In genomic region chr9:132800038-132800648, GRCh38 we compare ENCODE assay signal across 8 cellular contexts.
DNase-seq lines count a peak whose midpoint lies in the region; ATAC-seq and TF ChIP-seq lines count a peak whose summit lies in the region.

No MANE protein-coding gene starts in this region.

- H3K27ac ChIP-seq in ascending aorta, result no peak overlapping the region

- H3K27me3 ChIP-seq in ascending aorta, result no peaks in the 10 kb centered on the region

- peak; percentile 26 for DNase-seq in GM12864 (ENCODE audit: low read depth)
- peak; percentile 57 for DNase-seq in NCI-H146 (lab: John Stamatoyannopoulos, UW)
- DNase-seq in T-helper 22 cell (ENCODE audit: low read depth), result peak; percentile 33
- peak in 1 of 2 donors; percentile 73 for DNase-seq in ascending aorta (ENCODE audit: low spot score in 2 of 2)
- peak; percentile 59 for DNase-seq in hepatic stellate cell (ENCODE audit: low spot score)
- peak; percentile 89 for DNase-seq in retina

- TF ChIP-seq CTCF in GM12864 (IDR thresholded peaks at IDR 0.05; ENCODE audit: low read depth, low read length, missing control alignments) (peak; percentile 84), ascending aorta (IDR thresholded peaks at IDR 0.05) (peak; percentile 62 to 86 (median 83))

- H3K36me3 ChIP-seq in ascending aorta, result no peaks in the 10 kb centered on the region

- H3K4me1 ChIP-seq in ascending aorta, result no peaks in the 10 kb centered on the region

- H3K4me3 ChIP-seq in GM12864 (ENCODE audit: low read depth, low read length) (no peak overlapping the region), ascending aorta (no peak overlapping the region)

- intact Hi-C loops in ascending aorta (cut with DNase I), result loop anchor here (2.0 to 5.0 kb wide), 2 partner anchors 293 to 389 kb away; partner anchors contain the start of gene CFAP77

- no peak for ATAC-seq in GM18498 (IDR thresholded peaks at IDR 0.05; ENCODE audit: unreplicated experiment)
- no peak for ATAC-seq in HG03469 (IDR thresholded peaks at IDR 0.05; ENCODE audit: unreplicated experiment)

- H3K9me3 ChIP-seq in ascending aorta, result no peaks in the 10 kb centered on the region
